In genomic region chr6:168515376-168515775, GRCh38 we compare ENCODE assay signal across 1 cellular context.
TF ChIP-seq lines count a peak whose summit lies in the region.

No MANE protein-coding gene starts in this region.

TF ChIP-seq in GM23338, 12 proteins besides CTCF, POLR2A, EP300 and RAD21 (continued from another document):
- TF ChIP-seq, protein P1, sequence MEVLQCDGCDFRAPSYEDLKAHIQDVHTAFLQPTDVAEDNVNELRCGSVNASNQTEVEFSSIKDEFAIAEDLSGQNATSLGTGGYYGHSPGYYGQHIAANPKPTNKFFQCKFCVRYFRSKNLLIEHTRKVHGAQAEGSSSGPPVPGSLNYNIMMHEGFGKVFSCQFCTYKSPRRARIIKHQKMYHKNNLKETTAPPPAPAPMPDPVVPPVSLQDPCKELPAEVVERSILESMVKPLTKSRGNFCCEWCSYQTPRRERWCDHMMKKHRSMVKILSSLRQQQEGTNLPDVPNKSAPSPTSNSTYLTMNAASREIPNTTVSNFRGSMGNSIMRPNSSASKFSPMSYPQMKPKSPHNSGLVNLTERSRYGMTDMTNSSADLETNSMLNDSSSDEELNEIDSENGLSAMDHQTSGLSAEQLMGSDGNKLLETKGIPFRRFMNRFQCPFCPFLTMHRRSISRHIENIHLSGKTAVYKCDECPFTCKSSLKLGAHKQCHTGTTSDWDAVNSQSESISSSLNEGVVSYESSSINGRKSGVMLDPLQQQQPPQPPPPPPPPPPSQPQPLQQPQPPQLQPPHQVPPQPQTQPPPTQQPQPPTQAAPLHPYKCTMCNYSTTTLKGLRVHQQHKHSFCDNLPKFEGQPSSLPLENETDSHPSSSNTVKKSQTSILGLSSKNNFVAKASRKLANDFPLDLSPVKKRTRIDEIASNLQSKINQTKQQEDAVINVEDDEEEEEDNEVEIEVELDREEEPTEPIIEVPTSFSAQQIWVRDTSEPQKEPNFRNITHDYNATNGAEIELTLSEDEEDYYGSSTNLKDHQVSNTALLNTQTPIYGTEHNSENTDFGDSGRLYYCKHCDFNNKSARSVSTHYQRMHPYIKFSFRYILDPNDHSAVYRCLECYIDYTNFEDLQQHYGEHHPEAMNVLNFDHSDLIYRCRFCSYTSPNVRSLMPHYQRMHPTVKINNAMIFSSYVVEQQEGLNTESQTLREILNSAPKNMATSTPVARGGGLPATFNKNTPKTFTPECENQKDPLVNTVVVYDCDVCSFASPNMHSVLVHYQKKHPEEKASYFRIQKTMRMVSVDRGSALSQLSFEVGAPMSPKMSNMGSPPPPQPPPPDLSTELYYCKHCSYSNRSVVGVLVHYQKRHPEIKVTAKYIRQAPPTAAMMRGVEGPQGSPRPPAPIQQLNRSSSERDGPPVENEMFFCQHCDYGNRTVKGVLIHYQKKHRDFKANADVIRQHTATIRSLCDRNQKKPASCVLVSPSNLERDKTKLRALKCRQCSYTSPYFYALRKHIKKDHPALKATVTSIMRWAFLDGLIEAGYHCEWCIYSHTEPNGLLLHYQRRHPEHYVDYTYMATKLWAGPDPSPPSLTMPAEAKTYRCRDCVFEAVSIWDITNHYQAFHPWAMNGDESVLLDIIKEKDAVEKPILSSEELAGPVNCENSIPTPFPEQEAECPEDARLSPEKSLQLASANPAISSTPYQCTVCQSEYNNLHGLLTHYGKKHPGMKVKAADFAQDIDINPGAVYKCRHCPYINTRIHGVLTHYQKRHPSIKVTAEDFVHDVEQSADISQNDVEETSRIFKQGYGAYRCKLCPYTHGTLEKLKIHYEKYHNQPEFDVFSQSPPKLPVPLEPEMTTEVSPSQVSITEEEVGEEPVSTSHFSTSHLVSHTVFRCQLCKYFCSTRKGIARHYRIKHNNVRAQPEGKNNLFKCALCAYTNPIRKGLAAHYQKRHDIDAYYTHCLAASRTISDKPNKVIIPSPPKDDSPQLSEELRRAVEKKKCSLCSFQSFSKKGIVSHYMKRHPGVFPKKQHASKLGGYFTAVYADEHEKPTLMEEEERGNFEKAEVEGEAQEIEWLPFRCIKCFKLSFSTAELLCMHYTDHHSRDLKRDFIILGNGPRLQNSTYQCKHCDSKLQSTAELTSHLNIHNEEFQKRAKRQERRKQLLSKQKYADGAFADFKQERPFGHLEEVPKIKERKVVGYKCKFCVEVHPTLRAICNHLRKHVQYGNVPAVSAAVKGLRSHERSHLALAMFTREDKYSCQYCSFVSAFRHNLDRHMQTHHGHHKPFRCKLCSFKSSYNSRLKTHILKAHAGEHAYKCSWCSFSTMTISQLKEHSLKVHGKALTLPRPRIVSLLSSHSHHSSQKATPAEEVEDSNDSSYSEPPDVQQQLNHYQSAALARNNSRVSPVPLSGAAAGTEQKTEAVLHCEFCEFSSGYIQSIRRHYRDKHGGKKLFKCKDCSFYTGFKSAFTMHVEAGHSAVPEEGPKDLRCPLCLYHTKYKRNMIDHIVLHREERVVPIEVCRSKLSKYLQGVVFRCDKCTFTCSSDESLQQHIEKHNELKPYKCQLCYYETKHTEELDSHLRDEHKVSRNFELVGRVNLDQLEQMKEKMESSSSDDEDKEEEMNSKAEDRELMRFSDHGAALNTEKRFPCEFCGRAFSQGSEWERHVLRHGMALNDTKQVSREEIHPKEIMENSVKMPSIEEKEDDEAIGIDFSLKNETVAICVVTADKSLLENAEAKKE (CRISPR knock-in tag; IDR thresholded peaks at IDR 0.05), result no peak
- TF ChIP-seq NANOG (IDR thresholded peaks at IDR 0.05; ENCODE audit: borderline replicate concordance) (no peak), CREB1 (CRISPR knock-in tag; IDR thresholded peaks at IDR 0.05; ENCODE audit: low read depth) (no peak), EZH2 (IDR thresholded peaks at IDR 0.05; ENCODE audit: low read depth, unreplicated experiment) (no peak), STAT1 (IDR thresholded peaks at IDR 0.05; ENCODE audit: unreplicated experiment) (no peak), ZNF331 (CRISPR knock-in tag; IDR thresholded peaks at IDR 0.05; ENCODE audit: low read depth) (no peak)
- TF ChIP-seq, protein P2, sequence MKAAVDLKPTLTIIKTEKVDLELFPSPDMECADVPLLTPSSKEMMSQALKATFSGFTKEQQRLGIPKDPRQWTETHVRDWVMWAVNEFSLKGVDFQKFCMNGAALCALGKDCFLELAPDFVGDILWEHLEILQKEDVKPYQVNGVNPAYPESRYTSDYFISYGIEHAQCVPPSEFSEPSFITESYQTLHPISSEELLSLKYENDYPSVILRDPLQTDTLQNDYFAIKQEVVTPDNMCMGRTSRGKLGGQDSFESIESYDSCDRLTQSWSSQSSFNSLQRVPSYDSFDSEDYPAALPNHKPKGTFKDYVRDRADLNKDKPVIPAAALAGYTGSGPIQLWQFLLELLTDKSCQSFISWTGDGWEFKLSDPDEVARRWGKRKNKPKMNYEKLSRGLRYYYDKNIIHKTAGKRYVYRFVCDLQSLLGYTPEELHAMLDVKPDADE (IDR thresholded peaks at IDR 0.05), result no peak
